Comparison of ENCODE assay signal across 21 cellular contexts in the genomic region with DNA sequence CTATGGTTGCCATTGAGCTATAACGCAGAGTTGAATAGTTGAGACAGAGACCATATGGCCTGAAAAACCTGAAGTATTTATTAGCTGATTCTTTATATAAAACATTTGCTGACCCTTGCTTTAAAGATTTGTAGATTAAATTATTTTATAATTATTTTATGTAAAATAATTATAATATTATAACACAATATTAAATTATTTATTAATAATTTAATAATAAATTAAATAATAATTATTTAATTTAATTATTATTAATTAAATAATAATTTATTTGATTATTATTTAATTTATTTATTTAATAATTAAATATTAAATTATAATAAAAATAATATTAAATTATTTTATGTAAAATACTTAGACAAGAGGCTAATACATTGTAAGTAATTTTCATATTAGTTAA.
DNase-seq lines count a peak whose midpoint lies in the region; FAIRE-seq and TF ChIP-seq lines count a peak whose summit lies in the region.
"Had no signal": no experiment of that assay in that cellular context is flagged by ENCODE, and none has a peak within 500 bp of the region (broad histone marks: within the 10 kb centered on the region; RNA-seq: fewer than 3 reads in every experiment).

No MANE protein-coding gene starts in this region.

- FAIRE-seq in RCC 7860 (lab: Jason Lieb, UNC) (peak; percentile 99), colon (lab: Jason Lieb, UNC) (peak; percentile 98), kidney (lab: Jason Lieb, UNC) (peak; percentile 99)
- FAIRE-seq: D721Med, GM12892, GM19239, H1 had no signal

- H3K9me3 ChIP-seq in kidney (ENCODE audit: control insufficient read depth in 1 of 2, low read length in 2 of 2): no peaks in the 10 kb centered on the region
- H3K9me3 ChIP-seq: BE2C had no signal

- H3K4me1 ChIP-seq in kidney (ENCODE audit: control insufficient read depth in 1 of 2, insufficient read depth in 1 of 2, low read depth in 1 of 2, low read length in 2 of 2): no peaks in the 10 kb centered on the region
- H3K4me1 ChIP-seq: BE2C; BLaER1 treated with 17β-estradiol and CSF1 and Interleukin-3, amounts not matched to agents 10 nM and 100 nM had no signal

- no peak for TF ChIP-seq CTCF in kidney (IDR thresholded peaks at IDR 0.05; ENCODE audit: borderline replicate concordance, extremely low read depth, insufficient read depth)

- no peaks in the 10 kb centered on the region for H3K36me3 ChIP-seq in kidney (ENCODE audit: control insufficient read depth in 1 of 2, insufficient read depth in 2 of 2, low read length in 2 of 2)
- H3K36me3 ChIP-seq: BE2C; BLaER1 treated with 17β-estradiol and CSF1 and Interleukin-3, amounts not matched to agents 10 nM and 100 nM had no signal

- no peak overlapping the region for H3K4me3 ChIP-seq in kidney (ENCODE audit: low read length in 2 of 2)
- H3K4me3 ChIP-seq: BLaER1 treated with 17β-estradiol and CSF1 and Interleukin-3, amounts not matched to agents 10 nM and 100 nM; GM23248 had no signal

- intact Hi-C loops in kidney (cut with DNase I): no loop called here

- no peak overlapping the region for H3K27ac ChIP-seq in kidney (ENCODE audit: low read depth in 2 of 2, low read length in 2 of 2)
- H3K27ac ChIP-seq: BLaER1 treated with 17β-estradiol and CSF1 and Interleukin-3, amounts not matched to agents 10 nM and 100 nM; GM23248 had no signal

- DNase-seq in RCC 7860 (ENCODE audit: low spot score): no peak
- no peak for DNase-seq in kidney
- DNase-seq in activated naive CD4-positive, alpha-beta T cell treated with anti-CD3 and anti-CD28 coated beads, Interleukin-2, amount 50 U/mL, for 16 hours: no peak
- no peak for DNase-seq in NCI-H82 treated with DMSO at 0.1 percent for 48 hours (lab: John Stamatoyannopoulos, UW; ENCODE audit: unreplicated experiment)
- no peak for DNase-seq in GDM1 (lab: John Stamatoyannopoulos, UW)
- DNase-seq in stimulated activated CD4-positive, alpha-beta T cell treated with anti-CD3 and anti-CD28 coated beads, Interleukin-12 subunit alpha, Interleukin-12 subunit beta, amount 100 ng/mL, for 4 hours: no peak
- DNase-seq: BE2C; CD4-positive, alpha-beta T cell; CD8-positive, alpha-beta memory T cell; DMS 273 treated with DMSO at 0.1 percent for 48 hours; DMS79; EL; GM23248; H7; HCEC 1CT had no signal

- H3K9ac ChIP-seq in kidney (ENCODE audit: low read length in 2 of 2): no peak overlapping the region
- H3K9ac ChIP-seq: BLaER1 treated with 17β-estradiol and CSF1 and Interleukin-3, amounts not matched to agents 10 nM and 100 nM; GM23248 had no signal
